In genomic region chr12:7905600-7906125, GRCh38 we compare ENCODE assay signal across 1 cellular context.
TF ChIP-seq lines count a peak whose summit lies in the region.

No MANE protein-coding gene starts in this region.

TF ChIP-seq in HepG2, 621 proteins besides CTCF, POLR2A, EP300 and RAD21 (continued from another document):
- peak; percentile 79 for TF ChIP-seq FOXP4 (CRISPR knock-in tag; IDR thresholded peaks at IDR 0.05)
- TF ChIP-seq MED1 (CRISPR knock-in tag; IDR thresholded peaks at IDR 0.05), result peak; percentile 58
- 0 out of 2 replicates have a peak, but pooled peaks have one; percentile 37 for TF ChIP-seq ATF2 (CRISPR knock-in tag; IDR thresholded peaks at IDR 0.05)
- TF ChIP-seq AHDC1 (CRISPR knock-in tag; IDR thresholded peaks at IDR 0.05; ENCODE audit: borderline replicate concordance), result 0 out of 2 replicates have a peak, but pooled peaks have one; percentile 47
- peak; percentile 84 for TF ChIP-seq ZBTB7B (CRISPR knock-in tag; IDR thresholded peaks at IDR 0.05)
- TF ChIP-seq CEBPG (CRISPR knock-in tag; IDR thresholded peaks at IDR 0.05), result peak; percentile 60
- 0 out of 2 replicates have a peak, but pooled peaks have one; percentile 39 for TF ChIP-seq SIX1 (CRISPR knock-in tag; IDR thresholded peaks at IDR 0.05; ENCODE audit: borderline replicate concordance)
- peak; percentile 82 for TF ChIP-seq ZNF362 (CRISPR knock-in tag; IDR thresholded peaks at IDR 0.05; ENCODE audit: borderline replicate concordance)
- peak; percentile 62; the same call in 1 of the 2 replicates for TF ChIP-seq MED13 (CRISPR knock-in tag; IDR thresholded peaks at IDR 0.05)
- TF ChIP-seq KLF16 (CRISPR knock-in tag; IDR thresholded peaks at IDR 0.05), result 0 out of 4 replicates have a peak, but pooled peaks of 1 of the 2 experiments have one; percentile 47
- TF ChIP-seq HNF4A (CRISPR knock-in tag; IDR thresholded peaks at IDR 0.05), result peak; percentile 27; the same call in 1 of the 2 replicates
- peak; percentile 92 for TF ChIP-seq RARA (CRISPR knock-in tag; IDR thresholded peaks at IDR 0.05)
- peak; percentile 80 for TF ChIP-seq NR2F6 (IDR thresholded peaks at IDR 0.05)
- TF ChIP-seq NR2F6 (CRISPR knock-in tag; IDR thresholded peaks at IDR 0.05), result peak; percentile 79
- TF ChIP-seq GATA4 (IDR thresholded peaks at IDR 0.05; ENCODE audit: borderline replicate concordance, low read depth), result peak; percentile 52; the same call in 1 of the 2 replicates
- peak; percentile 90 for TF ChIP-seq ARID5B (CRISPR knock-in tag; IDR thresholded peaks at IDR 0.05)
- TF ChIP-seq THAP11 (CRISPR knock-in tag; IDR thresholded peaks at IDR 0.05), result 0 out of 2 replicates have a peak, but pooled peaks have one; percentile 35
